In genomic region chr4:159308571-159309340, GRCh38 we compare ENCODE assay signal across 15 cellular contexts.
DNase-seq lines count a peak whose midpoint lies in the region; ATAC-seq, FAIRE-seq and TF ChIP-seq lines count a peak whose summit lies in the region.
"Had no signal": no experiment of that assay in that cellular context is flagged by ENCODE, and none has a peak within 500 bp of the region (broad histone marks: within the 10 kb centered on the region; RNA-seq: fewer than 3 reads in every experiment).

No MANE protein-coding gene starts in this region.

- peak overlapping the region; percentile 7 for H3K9ac ChIP-seq in keratinocyte (ENCODE audit: control insufficient read depth, extremely low read depth, insufficient read depth, low read length)

- no peaks in the 10 kb centered on the region for H3K27me3 ChIP-seq in keratinocyte (ENCODE audit: control insufficient read depth, extremely low read depth, insufficient read depth, low read length)
- H3K27me3 ChIP-seq in upper lobe of left lung: no peaks in the 10 kb centered on the region
- no peaks in the 10 kb centered on the region for H3K27me3 ChIP-seq in hepatocyte

- H3K4me1 Mint-ChIP-seq in brain: peaks cover 19% of the 10 kb centered on the region
- H3K4me1 Mint-ChIP-seq: activated CD4-positive, alpha-beta T cell treated with anti-CD3 and anti-CD28 coated beads, Interleukin-2, amount 10 ng/mL, durations not matched to agents 7 days and 5 days had no signal

- ATAC-seq in upper lobe of left lung (ENCODE audit: low FRiP score in 2 of 2): no peak

- no peaks in the 10 kb centered on the region for H4K20me1 ChIP-seq in keratinocyte (ENCODE audit: control insufficient read depth, extremely low read depth, insufficient read depth, low read length)
- no peaks in the 10 kb centered on the region for H4K20me1 ChIP-seq in hepatocyte (ENCODE audit: insufficient read depth, poor library complexity, severe bottlenecking)

- H3K36me3 ChIP-seq in keratinocyte (ENCODE audit: control insufficient read depth in 2 of 2, extremely low read depth in 1 of 2, insufficient read depth in 2 of 2, low read length in 2 of 2): peaks cover 1 to 3% of the 10 kb centered on the region in 2 experiments
- H3K36me3 ChIP-seq in upper lobe of left lung: peaks cover 0 to 4% (median 0%) of the 10 kb centered on the region in 4 donors
- H3K36me3 ChIP-seq in hepatocyte (replicated peaks; ENCODE audit: insufficient read depth, low read depth): no peaks in the 10 kb centered on the region

- peak; percentile 57 for FAIRE-seq in keratinocyte (lab: Jason Lieb, UNC)
- FAIRE-seq: H1 had no signal

- DNase-seq in A172 (ENCODE audit: low spot score) (peak; percentile 58), HCEC 1CT (peak; percentile 39), keratinocyte (ENCODE audit: low read depth, low spot score) (no peak), upper lobe of left lung (no peak), hepatocyte (ENCODE audit: low spot score) (no peak), activated T-cell treated with anti-CD3 and anti-CD28 coated beads for 4 hours (no peak), SW480 (ENCODE audit: low spot score) (no peak)
- DNase-seq: activated CD4-positive, alpha-beta T cell treated with anti-CD3 and anti-CD28 coated beads, Interleukin-2, amount 10 ng/mL, durations not matched to agents 7 days and 5 days; Kasumi-1; NCI-H2081; T-helper 2 cell had no signal

- WGBS in upper lobe of left lung, 2 donors: 58 to 66% methylated on average over 4 of the region's 4 CpGs
- 69% methylated on average over 4 of the region's 4 CpGs for WGBS in hepatocyte (ENCODE audit: low lambda C conversion rate, missing lambda C conversion rate)

- H3K4me3 ChIP-seq in keratinocyte (ENCODE audit: control insufficient read depth in 2 of 3, extremely low read depth in 1 of 3, insufficient read depth in 2 of 3, low read depth in 1 of 3, low read length in 3 of 3) (peak overlapping the region in 1 of 3 experiments; percentile 2), upper lobe of left lung (no peak overlapping the region), hepatocyte (no peak overlapping the region)

- H3K9me3 Mint-ChIP-seq in brain: peaks cover 14 to 20% (median 19%) of the 10 kb centered on the region in 5 experiments
- H3K9me3 Mint-ChIP-seq: activated CD4-positive, alpha-beta T cell treated with anti-CD3 and anti-CD28 coated beads, Interleukin-2, amount 10 ng/mL, durations not matched to agents 7 days and 5 days; activated T-helper 2 cell treated with anti-CD3 and anti-CD28 coated beads, Interferon-gamma antibody, Interleukin-2, Interleukin-4, amounts not matched to agents 10 μg/mL and 5 μg/mL and 100 μg/mL, durations not matched to agents 14 hours and 24 hours and 36 hours; central memory CD8-positive, alpha-beta T cell had no signal

- H3K9me3 ChIP-seq in keratinocyte (ENCODE audit: control insufficient read depth, low read depth, low read length) (no peaks in the 10 kb centered on the region), upper lobe of left lung (no peaks in the 10 kb centered on the region), hepatocyte (ENCODE audit: low read depth) (no peaks in the 10 kb centered on the region)

- no peak for TF ChIP-seq EP300 in upper lobe of left lung (IDR thresholded peaks at IDR 0.05)

- no peaks in the 10 kb centered on the region for H3K9me2 ChIP-seq in hepatocyte (replicated peaks; ENCODE audit: insufficient read depth)

- H3K27ac ChIP-seq in keratinocyte (ENCODE audit: control insufficient read depth, insufficient read depth, low read length) (peak overlapping the region; percentile 40), upper lobe of left lung (no peak overlapping the region), hepatocyte (no peak overlapping the region)

- peak overlapping the region; percentile 52 for H3K4me2 ChIP-seq in keratinocyte (ENCODE audit: control insufficient read depth, extremely low read depth, insufficient read depth, low read depth, low read length)
- no peak overlapping the region for H3K4me2 ChIP-seq in hepatocyte

- H3K79me2 ChIP-seq in keratinocyte (ENCODE audit: control insufficient read depth, insufficient read depth, low read length) (peaks cover 2% of the 10 kb centered on the region), hepatocyte (peaks cover 18% of the 10 kb centered on the region)

- dilution Hi-C loops in keratinocyte (cut with MboI; ENCODE audit: extremely low pct_ligation_motif_present, low sequenced_read_pairs): no loop called here

- no peak for TF ChIP-seq POLR2A in upper lobe of left lung (IDR thresholded peaks at IDR 0.05)

- H3K27me3 Mint-ChIP-seq in brain: no peaks in the 10 kb centered on the region
- H3K27me3 Mint-ChIP-seq: activated CD4-positive, alpha-beta T cell treated with anti-CD3 and anti-CD28 coated beads, Interleukin-2, amount 10 ng/mL, durations not matched to agents 7 days and 5 days; central memory CD8-positive, alpha-beta T cell had no signal

- H3K4me3 Mint-ChIP-seq in brain: peak overlapping the region in 1 of 5 experiments; percentile 21
- H3K4me3 Mint-ChIP-seq: activated CD4-positive, alpha-beta T cell treated with anti-CD3 and anti-CD28 coated beads, Interleukin-2, amount 10 ng/mL, durations not matched to agents 7 days and 5 days; central memory CD8-positive, alpha-beta T cell had no signal

- H3K4me1 ChIP-seq in keratinocyte (ENCODE audit: control insufficient read depth, extremely low read depth, insufficient read depth, low read length): peaks cover 18% of the 10 kb centered on the region
- peaks cover 0 to 20% (median 7%) of the 10 kb centered on the region in 4 donors for H3K4me1 ChIP-seq in upper lobe of left lung
- no peaks in the 10 kb centered on the region for H3K4me1 ChIP-seq in hepatocyte (ENCODE audit: insufficient read depth)

- H2AFZ ChIP-seq in keratinocyte (ENCODE audit: control insufficient read depth, low read length): peak overlapping the region; percentile 34
- no peak overlapping the region for H2AFZ ChIP-seq in hepatocyte

- H3K27ac Mint-ChIP-seq in brain: peak overlapping the region in 3 of 5 experiments; percentile 37 to 65 (median 44)
- H3K27ac Mint-ChIP-seq: activated CD4-positive, alpha-beta T cell treated with anti-CD3 and anti-CD28 coated beads, Interleukin-2, amount 10 ng/mL, durations not matched to agents 7 days and 5 days; activated T-helper 2 cell treated with anti-CD3 and anti-CD28 coated beads, Interferon-gamma antibody, Interleukin-2, Interleukin-4, amounts not matched to agents 10 μg/mL and 5 μg/mL and 100 μg/mL, durations not matched to agents 14 hours and 24 hours and 36 hours had no signal

- no peak for TF ChIP-seq CTCF in brain (conservative IDR thresholded peaks at IDR 0.05)
- TF ChIP-seq CTCF in keratinocyte (optimal IDR thresholded peaks at IDR 0.05 in 1 of 3, IDR thresholded peaks at IDR 0.05 in 1 of 3, conservative IDR thresholded peaks at IDR 0.05 in 1 of 3; ENCODE audit: extremely low read depth in 1 of 3, insufficient read depth in 2 of 3, low read length in 3 of 3): no peak
- no peak for TF ChIP-seq CTCF in upper lobe of left lung (IDR thresholded peaks at IDR 0.05)
- TF ChIP-seq CTCF in hepatocyte (IDR thresholded peaks at IDR 0.05; ENCODE audit: poor library complexity): no peak

- peaks cover 40% of the 10 kb centered on the region for H3K36me3 Mint-ChIP-seq in brain

- no peaks in the 10 kb centered on the region for H3K9me1 ChIP-seq in keratinocyte (ENCODE audit: control insufficient read depth, extremely low read depth, insufficient read depth, low read length)

Comparison
In these comparisons a context has a peak if more than half of its experiments do, and no peak if none do; other contexts are left out.
1. DNase-seq: peak in A172 (single experiment) and HCEC 1CT (single experiment); none in keratinocyte (single experiment), upper lobe of left lung (0 of 2), hepatocyte (single experiment), activated T-cell treated with anti-CD3 and anti-CD28 coated beads for 4 hours (single experiment) and SW480 (single experiment).